ENCODE assay signal across 19 cellular contexts in the genomic region with DNA sequence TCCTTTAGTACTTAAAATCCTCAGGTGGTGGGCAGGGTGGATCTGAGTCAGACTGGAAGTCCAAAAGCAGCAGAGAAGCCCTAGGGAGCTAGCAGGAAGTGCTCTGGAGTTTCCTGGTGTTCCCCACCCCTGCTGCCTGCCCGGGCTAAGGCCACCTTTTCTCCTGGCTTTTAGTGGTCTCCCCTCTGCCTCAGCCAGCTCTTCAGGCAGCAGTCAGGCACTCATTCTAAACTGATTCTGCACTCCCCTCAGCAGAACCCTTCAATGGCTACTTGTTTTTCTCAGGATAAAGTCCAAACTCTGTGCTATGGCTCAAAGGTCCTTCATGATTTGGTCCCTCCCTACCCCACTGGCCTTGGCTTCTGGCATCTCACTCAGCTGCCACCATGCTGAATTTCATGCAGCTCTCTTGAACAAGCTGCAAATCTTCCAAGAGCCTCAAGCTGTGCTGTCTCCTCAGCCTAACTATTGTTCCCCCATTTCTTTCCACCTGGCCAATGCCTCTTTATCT. TPM values are rescaled to one million over a fixed set of nuclear protein-coding genes. Genes with fewer than 3 reads are reported as not detected.
DNase-seq lines count a peak whose midpoint lies in the region; FAIRE-seq and TF ChIP-seq lines count a peak whose summit lies in the region.
"Had no signal": no experiment of that assay in that cellular context is flagged by ENCODE, and none has a peak within 500 bp of the region (broad histone marks: within the 10 kb centered on the region; RNA-seq: fewer than 3 reads in every experiment).

No MANE protein-coding gene starts in this region.

- no peaks in the 10 kb centered on the region for H3K4me1 ChIP-seq in Loucy (ENCODE audit: insufficient read depth, low read length, poor library complexity, severe bottlenecking)
- peaks cover 52 to 53% of the 10 kb centered on the region in 2 experiments for H3K4me1 ChIP-seq in neutrophil (ENCODE audit: control insufficient read depth in 1 of 2, insufficient read depth in 1 of 2, low read depth in 1 of 2, low read length in 1 of 2)
- H3K4me1 ChIP-seq in Karpas-422 (ENCODE audit: low read length): peaks cover 16% of the 10 kb centered on the region

- no peak for FAIRE-seq in urothelium cell line (lab: Jason Lieb, UNC)
- FAIRE-seq: RCC 7860 had no signal

- no peaks in the 10 kb centered on the region for H3K9me2 ChIP-seq in Loucy (replicated peaks; ENCODE audit: low read depth, low read length)
- H3K9me2 ChIP-seq in Karpas-422 (replicated peaks; ENCODE audit: insufficient read depth, low read length): no peaks in the 10 kb centered on the region

- H3K4me2 ChIP-seq in Loucy (ENCODE audit: low read depth, low read length, poor library complexity, severe bottlenecking) (no peak overlapping the region), Karpas-422 (ENCODE audit: low read depth, low read length, poor library complexity, severe bottlenecking) (no peak overlapping the region)

- TF ChIP-seq CTCF in Loucy (conservative IDR thresholded peaks at IDR 0.05; ENCODE audit: low read length) (no peak), neutrophil (IDR thresholded peaks at IDR 0.05) (no peak)

- H3K4me3 ChIP-seq in Loucy (ENCODE audit: low read length, poor library complexity, severe bottlenecking): no peak overlapping the region
- no peak overlapping the region for H3K4me3 ChIP-seq in neutrophil (ENCODE audit: low read depth in 1 of 2, low read length in 1 of 2)
- H3K4me3 ChIP-seq in Karpas-422 (ENCODE audit: low read length): no peak overlapping the region

- H3K79me2 ChIP-seq in Loucy (ENCODE audit: insufficient read depth, low read length) (no peaks in the 10 kb centered on the region), Karpas-422 (ENCODE audit: low read length) (no peaks in the 10 kb centered on the region)

- H3K9ac ChIP-seq in Loucy (ENCODE audit: low read depth, low read length, poor library complexity, severe bottlenecking) (no peak overlapping the region), Karpas-422 (ENCODE audit: low read length) (no peak overlapping the region)

- H2AFZ ChIP-seq in Loucy (ENCODE audit: low read length) (0 out of 2 replicates have a peak overlapping the region, but pooled peaks have one; percentile 23), Karpas-422 (ENCODE audit: low read length) (no peak overlapping the region)

- DNase-seq in Daoy (ENCODE audit: low read depth): peak; percentile 15
- no peak for DNase-seq in epithelial cell of prostate (ENCODE audit: low read depth, low spot score)
- no peak for DNase-seq in NCI-H748 (lab: John Stamatoyannopoulos, UW; ENCODE audit: unreplicated experiment)
- no peak for DNase-seq in Karpas-422
- DNase-seq in urothelium cell line (ENCODE audit: low spot score): no peak
- DNase-seq in activated CD4-positive, alpha-beta T cell treated with anti-CD3 and anti-CD28 coated beads for 4 hours: no peak
- DNase-seq: activated CD4-positive, alpha-beta T cell treated with anti-CD3 and anti-CD28 coated beads for 36 hours; activated T-cell treated with anti-CD3 and anti-CD28 coated beads, Interleukin-2, amount 50 U/mL, for 48 hours; CD4-positive, alpha-beta T cell; GDM1; MV-4-11; NCI-H446; stimulated activated CD4-positive, alpha-beta T cell treated with anti-CD3 and anti-CD28 coated beads, Interleukin-4, amount 100 ng/mL, for 4 hours; stimulated activated naive B cell treated with anti-CD40 and anti-IgM and Interleukin-4, amounts not matched to agents 10 μg/mL and 1 μg/mL and 100 μg/mL, for 72 hours had no signal

- H3F3A ChIP-seq in Loucy (ENCODE audit: low read depth): no peaks in the 10 kb centered on the region

- H3K9me3 ChIP-seq in Loucy (ENCODE audit: insufficient read depth, low read depth, low read length): no peaks in the 10 kb centered on the region
- no peaks in the 10 kb centered on the region for H3K9me3 ChIP-seq in neutrophil
- H3K9me3 ChIP-seq in Karpas-422 (ENCODE audit: low read length): no peaks in the 10 kb centered on the region

- H3K27me3 ChIP-seq in Loucy (ENCODE audit: insufficient read depth, low read length, poor library complexity, severe bottlenecking) (no peaks in the 10 kb centered on the region), neutrophil (no peaks in the 10 kb centered on the region), Karpas-422 (ENCODE audit: low read length) (no peaks in the 10 kb centered on the region)

- H3K36me3 ChIP-seq in Loucy (ENCODE audit: insufficient read depth, low read length): no peaks in the 10 kb centered on the region
- H3K36me3 ChIP-seq in neutrophil: no peaks in the 10 kb centered on the region
- H3K36me3 ChIP-seq in Karpas-422 (ENCODE audit: insufficient read depth, low read length): no peaks in the 10 kb centered on the region

- H4K20me1 ChIP-seq in Loucy (ENCODE audit: insufficient read depth, low read length, poor library complexity, severe bottlenecking): no peaks in the 10 kb centered on the region
- H4K20me1 ChIP-seq in Karpas-422 (ENCODE audit: insufficient read depth, low read depth, low read length): no peaks in the 10 kb centered on the region

- peak overlapping the region; percentile 42 for H3K27ac ChIP-seq in epithelial cell of prostate
- peak overlapping the region; percentile 51 for H3K27ac ChIP-seq in neutrophil
- H3K27ac ChIP-seq in Karpas-422 (ENCODE audit: low read length): no peak overlapping the region

RNA-seq across cellular contexts. Expression of gene DNMBP, which starts 28.9 kb away (rescaled TPM):
- total RNA-seq in Daoy (2014; rRNA removed; shearing (Covaris generic)): 13.7 and 14.4 TPM in 2 replicates
- 13.8 and 16.2 TPM in 2 replicates for total RNA-seq in Karpas-422 (2014; rRNA removed; shearing (Covaris generic); ENCODE audit: low replicate concordance)

RNA-seq across cellular contexts. Expression of gene CPN1, which starts 43.1 kb away (rescaled TPM):
- not detected in 2 replicates for total RNA-seq in Daoy (2014; rRNA removed; shearing (Covaris generic))
- not detected in 2 replicates for total RNA-seq in Karpas-422 (2014; rRNA removed; shearing (Covaris generic); ENCODE audit: low replicate concordance)
- total RNA-seq: activated CD4-positive, alpha-beta T cell treated with anti-CD3 and anti-CD28 coated beads for 36 hours; CD4-positive, alpha-beta T cell; myocyte; T-helper 2 cell treated with Interferon-gamma antibody and Interleukin-4, amounts not matched to agents 100 ng/mL and 5 ng/mL, for 36 hours had no signal
